ENCODE assay signal across 21 cellular contexts in genomic region chr17:34999456-34999855, GRCh38. TPM values are rescaled to one million over a fixed set of nuclear protein-coding genes. Genes with fewer than 3 reads are reported as not detected.
DNase-seq lines count a peak whose midpoint lies in the region; ATAC-seq and FAIRE-seq lines count a peak whose summit lies in the region.
"Had no signal": no experiment of that assay in that cellular context is flagged by ENCODE, and none has a peak within 500 bp of the region (broad histone marks: within the 10 kb centered on the region; RNA-seq: fewer than 3 reads in every experiment).

No MANE protein-coding gene starts in this region.

- H4K91ac ChIP-seq in mesenchymal stem cell (ENCODE audit: low read length), result no peak overlapping the region

- no peak for FAIRE-seq in GM19239 (lab: Jason Lieb, UNC)
- FAIRE-seq: GM12878 had no signal

- no peak overlapping the region for H3K9ac ChIP-seq in mesenchymal stem cell (ENCODE audit: low read length)
- H3K9ac ChIP-seq: GM23248 had no signal

- peak overlapping the region; percentile 21 for H3K27ac Mint-ChIP-seq in T-helper 2 cell treated with Interferon-gamma antibody and Interleukin-4, amounts not matched to agents 5 μg/mL and 100 μg/mL, for 36 hours
- peak overlapping the region; percentile 34 for H3K27ac Mint-ChIP-seq in activated T-helper 1 cell treated with anti-CD3 and anti-CD28 coated beads, Interleukin-12 subunit alpha, Interleukin-12 subunit beta, Interleukin-2, Interleukin-4 antibody, amounts not matched to agents 30 ng/mL and 10 ng/mL and 1 ng/mL, durations not matched to agents 14 hours and 24 hours and 36 hours

- H3K4me2 ChIP-seq in mesenchymal stem cell (ENCODE audit: low read length, poor library complexity, severe bottlenecking), result no peak overlapping the region
- H3K4me2 ChIP-seq: PC-9 had no signal

- no peak overlapping the region for H3K27ac ChIP-seq in mesenchymal stem cell (ENCODE audit: low read length, poor library complexity, severe bottlenecking)
- peak overlapping the region; percentile 92 for H3K27ac ChIP-seq in substantia nigra (ENCODE audit: low read depth, low read length, poor library complexity, severe bottlenecking)
- H3K27ac ChIP-seq: GM23248, PC-9 had no signal

- DNase-seq in T-helper 2 cell treated with Interferon-gamma antibody and Interleukin-4, amounts not matched to agents 5 μg/mL and 100 μg/mL, for 36 hours (ENCODE audit: low spot score), result no peak
- DNase-seq in T-helper 2 cell, result no peak
- no peak for DNase-seq in activated T-helper 1 cell treated with anti-CD3 and anti-CD28 coated beads, Interleukin-12 subunit alpha, Interleukin-12 subunit beta, Interleukin-2, Interleukin-4 antibody, amounts not matched to agents 30 ng/mL and 10 ng/mL and 1 ng/mL, durations not matched to agents 14 hours and 24 hours and 36 hours (ENCODE audit: low spot score)
- no peak for DNase-seq in mesenchymal stem cell
- DNase-seq in substantia nigra (lab: John Stamatoyannopoulos, UW), result no peak
- no peak for DNase-seq in GM19239 (ENCODE audit: insufficient read length, low spot score)
- no peak for DNase-seq in amniotic stem cell (lab: John Stamatoyannopoulos, UW)
- DNase-seq: CD8-positive, alpha-beta memory T cell; DND-41; GDM1; GM23248; HCEC 1CT; NCI-H1417 treated with DMSO at 0.1 percent for 48 hours; NCI-H2029 treated with DMSO at 0.1 percent for 48 hours; NCI-H2171 treated with DMSO at 0.1 percent for 48 hours; NCI-H446 treated with DMSO at 0.1 percent for 48 hours; NCI-H774; PC-9 had no signal

- no peak overlapping the region for H3K4me3 ChIP-seq in mesenchymal stem cell (ENCODE audit: insufficient read depth in 1 of 2, low read depth in 1 of 2, low read length in 2 of 2)
- H3K4me3 ChIP-seq: GM12878, GM23248, K562, PC-9 had no signal

- peak overlapping the region; percentile 17 for H2AK5ac ChIP-seq in mesenchymal stem cell (ENCODE audit: low read length, severe bottlenecking)

- peaks cover 41% of the 10 kb centered on the region for H3K36me3 Mint-ChIP-seq in T-helper 2 cell treated with Interferon-gamma antibody and Interleukin-4, amounts not matched to agents 5 μg/mL and 100 μg/mL, for 36 hours (ENCODE audit: low read depth)
- H3K36me3 Mint-ChIP-seq in activated T-helper 1 cell treated with anti-CD3 and anti-CD28 coated beads, Interleukin-12 subunit alpha, Interleukin-12 subunit beta, Interleukin-2, Interleukin-4 antibody, amounts not matched to agents 30 ng/mL and 10 ng/mL and 1 ng/mL, durations not matched to agents 14 hours and 24 hours and 36 hours (ENCODE audit: low read depth), result peaks cover 45% of the 10 kb centered on the region

- no peaks in the 10 kb centered on the region for H3K27me3 Mint-ChIP-seq in T-helper 2 cell treated with Interferon-gamma antibody and Interleukin-4, amounts not matched to agents 5 μg/mL and 100 μg/mL, for 36 hours (ENCODE audit: low read depth)
- H3K27me3 Mint-ChIP-seq in activated T-helper 1 cell treated with anti-CD3 and anti-CD28 coated beads, Interleukin-12 subunit alpha, Interleukin-12 subunit beta, Interleukin-2, Interleukin-4 antibody, amounts not matched to agents 30 ng/mL and 10 ng/mL and 1 ng/mL, durations not matched to agents 14 hours and 24 hours and 36 hours (ENCODE audit: insufficient read depth), result no peaks in the 10 kb centered on the region
- H3K27me3 Mint-ChIP-seq: CD8-positive, alpha-beta memory T cell had no signal

- intact Hi-C loops in activated T-helper 1 cell treated with anti-CD3 and anti-CD28 coated beads, Interleukin-12 subunit alpha, Interleukin-12 subunit beta, Interleukin-2, Interleukin-4 antibody, amounts not matched to agents 30 ng/mL and 10 ng/mL and 1 ng/mL, durations not matched to agents 14 hours and 24 hours and 36 hours (cut with micrococcal nuclease), result loop anchor here (5.0 kb wide), 1 partner anchor 457 kb away; no protein-coding TSS in a partner anchor

- no peak overlapping the region for H2AFZ ChIP-seq in mesenchymal stem cell (ENCODE audit: low read depth, low read length)
- H2AFZ ChIP-seq: GM23248, PC-9 had no signal

- peaks cover 5% of the 10 kb centered on the region for H3K4me1 Mint-ChIP-seq in T-helper 2 cell treated with Interferon-gamma antibody and Interleukin-4, amounts not matched to agents 5 μg/mL and 100 μg/mL, for 36 hours (ENCODE audit: low read depth)
- H3K4me1 Mint-ChIP-seq in activated T-helper 1 cell treated with anti-CD3 and anti-CD28 coated beads, Interleukin-12 subunit alpha, Interleukin-12 subunit beta, Interleukin-2, Interleukin-4 antibody, amounts not matched to agents 30 ng/mL and 10 ng/mL and 1 ng/mL, durations not matched to agents 14 hours and 24 hours and 36 hours (ENCODE audit: low read depth), result peaks cover 19% of the 10 kb centered on the region

- no peak overlapping the region for H3K4ac ChIP-seq in mesenchymal stem cell (ENCODE audit: low read depth in 1 of 2, low read length in 2 of 2)

- H3K9me3 ChIP-seq in mesenchymal stem cell (ENCODE audit: control insufficient read depth, low read length), result no peaks in the 10 kb centered on the region

- peaks cover 24% of the 10 kb centered on the region for H3K4me1 ChIP-seq in mesenchymal stem cell (ENCODE audit: control insufficient read depth, insufficient read depth, low read depth, low read length)

- no peak overlapping the region for H2BK15ac ChIP-seq in mesenchymal stem cell (ENCODE audit: low read depth, poor library complexity, severe bottlenecking)

- H3K79me1 ChIP-seq in mesenchymal stem cell (replicated peaks; ENCODE audit: low read length, poor library complexity, severe bottlenecking), result peaks cover 23% of the 10 kb centered on the region

- no peak overlapping the region for H3K4me3 Mint-ChIP-seq in T-helper 2 cell treated with Interferon-gamma antibody and Interleukin-4, amounts not matched to agents 5 μg/mL and 100 μg/mL, for 36 hours
- H3K4me3 Mint-ChIP-seq in activated T-helper 1 cell treated with anti-CD3 and anti-CD28 coated beads, Interleukin-12 subunit alpha, Interleukin-12 subunit beta, Interleukin-2, Interleukin-4 antibody, amounts not matched to agents 30 ng/mL and 10 ng/mL and 1 ng/mL, durations not matched to agents 14 hours and 24 hours and 36 hours, result no peak overlapping the region
- H3K4me3 Mint-ChIP-seq: CD8-positive, alpha-beta memory T cell had no signal

- H3K36me3 ChIP-seq in mesenchymal stem cell (ENCODE audit: control insufficient read depth in 1 of 2, insufficient read depth in 2 of 2, low read depth in 1 of 2, low read length in 2 of 2), result peaks cover 55 to 57% of the 10 kb centered on the region in 2 experiments

- no peak overlapping the region for H2BK5ac ChIP-seq in mesenchymal stem cell (ENCODE audit: low read depth, low read length, poor library complexity, severe bottlenecking)

- H2BK120ac ChIP-seq in mesenchymal stem cell (ENCODE audit: low read depth, low read length), result no peak overlapping the region

- peak overlapping the region in 1 of 2 experiments; percentile 10 for H2BK12ac ChIP-seq in mesenchymal stem cell (ENCODE audit: low read length in 2 of 2)

- no peaks in the 10 kb centered on the region for H3K27me3 ChIP-seq in mesenchymal stem cell (ENCODE audit: control insufficient read depth in 1 of 2, insufficient read depth in 1 of 2, low read length in 2 of 2)

- WGBS in mesenchymal stem cell, result 94% methylated on average over 2 of the region's 2 CpGs

- no peaks in the 10 kb centered on the region for H3K9me3 Mint-ChIP-seq in T-helper 2 cell treated with Interferon-gamma antibody and Interleukin-4, amounts not matched to agents 5 μg/mL and 100 μg/mL, for 36 hours
- no peaks in the 10 kb centered on the region for H3K9me3 Mint-ChIP-seq in activated T-helper 1 cell treated with anti-CD3 and anti-CD28 coated beads, Interleukin-12 subunit alpha, Interleukin-12 subunit beta, Interleukin-2, Interleukin-4 antibody, amounts not matched to agents 30 ng/mL and 10 ng/mL and 1 ng/mL, durations not matched to agents 14 hours and 24 hours and 36 hours
- H3K9me3 Mint-ChIP-seq: CD8-positive, alpha-beta memory T cell had no signal

- H3K18ac ChIP-seq in mesenchymal stem cell (ENCODE audit: low read depth in 1 of 2, low read length in 2 of 2), result no peak overlapping the region

- ATAC-seq in HG03025 (IDR thresholded peaks at IDR 0.05; ENCODE audit: low FRiP score, unreplicated experiment), result no peak
- ATAC-seq: GM12878, K562 had no signal

- no peak overlapping the region for H3K23ac ChIP-seq in mesenchymal stem cell (ENCODE audit: low read length in 2 of 2)

- H3K14ac ChIP-seq in mesenchymal stem cell (ENCODE audit: low read length in 2 of 2), result no peak overlapping the region

- H4K8ac ChIP-seq in mesenchymal stem cell (ENCODE audit: low read length), result no peak overlapping the region

RNA-seq across cellular contexts. Expression of gene LIG3, which starts 19.1 kb away (rescaled TPM):
- total RNA-seq in activated T-helper 1 cell treated with anti-CD3 and anti-CD28 coated beads, Interleukin-12 subunit alpha, Interleukin-12 subunit beta, Interleukin-2, Interleukin-4 antibody, amounts not matched to agents 30 ng/mL and 10 ng/mL and 1 ng/mL, durations not matched to agents 14 hours and 24 hours and 36 hours, result 70.9 and 75.2 TPM in 2 replicates
- 11.0 TPM for polyA plus RNA-seq in mesenchymal stem cell (2013, experiment 1 of 2)
- 10.0 TPM for polyA plus RNA-seq in mesenchymal stem cell (2013, experiment 2 of 2)

RNA-seq across cellular contexts. Expression of gene ZNF830, which starts 38.1 kb away (rescaled TPM):
- total RNA-seq in activated T-helper 1 cell treated with anti-CD3 and anti-CD28 coated beads, Interleukin-12 subunit alpha, Interleukin-12 subunit beta, Interleukin-2, Interleukin-4 antibody, amounts not matched to agents 30 ng/mL and 10 ng/mL and 1 ng/mL, durations not matched to agents 14 hours and 24 hours and 36 hours, result 28.0 and 29.7 TPM in 2 replicates
- 7.3 TPM for polyA plus RNA-seq in mesenchymal stem cell (2013, experiment 1 of 2)
- polyA plus RNA-seq in mesenchymal stem cell (2013, experiment 2 of 2), result 6.9 TPM

RNA-seq across cellular contexts. Expression of gene CCT6B, which starts 38.2 kb away (rescaled TPM):
- 0.96 and 1.0 TPM in 2 replicates for total RNA-seq in activated T-helper 1 cell treated with anti-CD3 and anti-CD28 coated beads, Interleukin-12 subunit alpha, Interleukin-12 subunit beta, Interleukin-2, Interleukin-4 antibody, amounts not matched to agents 30 ng/mL and 10 ng/mL and 1 ng/mL, durations not matched to agents 14 hours and 24 hours and 36 hours
- polyA plus RNA-seq in mesenchymal stem cell (2013, experiment 1 of 2), result 1.6 TPM
- 1.6 TPM for polyA plus RNA-seq in mesenchymal stem cell (2013, experiment 2 of 2)
